In the genomic region with DNA sequence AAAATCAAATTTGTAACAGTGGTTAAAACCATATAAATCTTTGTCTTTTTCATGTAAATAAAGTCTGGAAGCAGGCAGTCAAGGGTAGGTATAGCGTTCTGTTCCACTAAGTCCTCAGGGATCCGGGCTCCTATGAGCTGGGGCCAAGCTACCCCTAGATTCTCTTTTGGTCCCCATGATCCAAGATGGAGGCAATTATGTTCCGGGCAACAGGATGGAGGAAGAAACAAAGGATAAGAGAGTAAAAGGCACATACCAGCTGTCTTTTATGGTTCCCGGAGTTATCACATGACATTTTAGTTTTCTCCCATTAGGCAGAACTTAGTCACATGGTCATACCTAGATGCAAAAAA, we compare ENCODE assay signal across 35 cellular contexts.
DNase-seq lines count a peak whose midpoint lies in the region; ATAC-seq, FAIRE-seq and TF ChIP-seq lines count a peak whose summit lies in the region.
"Had no signal": no experiment of that assay in that cellular context is flagged by ENCODE, and none has a peak within 500 bp of the region (broad histone marks: within the 10 kb centered on the region; RNA-seq: fewer than 3 reads in every experiment).

No MANE protein-coding gene starts in this region.

- in situ Hi-C loops in HepG2 (cut with HindIII; ENCODE audit: extremely low pct_ligation_motif_present, low pct_unique_long_range_greater_than_20kb) (no loop called here), K562 (cut with MboI) (no loop called here)

- H3K27ac ChIP-seq in HepG2 (ENCODE audit: extremely low read length, insufficient read depth, low read length) (no peak overlapping the region), right lobe of liver (no peak overlapping the region), A673 (ENCODE audit: low read depth, low read length, poor library complexity, severe bottlenecking) (peak overlapping the region; percentile 69), K562 (ENCODE audit: extremely low read depth, low read depth, low read length) (peak overlapping the region; percentile 61; the same call in 1 of the 3 replicates), epithelial cell of prostate (peak overlapping the region; percentile 73), prostate gland (no peak overlapping the region)
- H3K27ac ChIP-seq: 22Rv1; A549; BLaER1; BLaER1 treated with 17β-estradiol and CSF1 and Interleukin-3, amounts not matched to agents 10 nM and 100 nM; C4-2B had no signal

- H2AFZ ChIP-seq in HepG2 (ENCODE audit: low read length) = no peak overlapping the region
- peak overlapping the region; percentile 62 for H2AFZ ChIP-seq in K562 (ENCODE audit: low read depth, low read length)

- TF ChIP-seq EP300 in HepG2 (IDR thresholded peaks at IDR 0.05; ENCODE audit: low read depth in 2 of 2, low read length in 2 of 2) (no peak), HepG2 (CRISPR knock-in tag; IDR thresholded peaks at IDR 0.05; ENCODE audit: borderline replicate concordance) (no peak), K562 (IDR thresholded peaks at IDR 0.05; ENCODE audit: low read length) (no peak)

- H3K36me3 ChIP-seq in HepG2 (replicated peaks in 1 of 2; ENCODE audit: control insufficient read depth in 1 of 2, insufficient read depth in 2 of 2, low read length in 2 of 2) (no peaks in the 10 kb centered on the region), right lobe of liver (no peaks in the 10 kb centered on the region), A673 (ENCODE audit: insufficient read depth, low read length, poor library complexity, severe bottlenecking) (no peaks in the 10 kb centered on the region), K562 (ENCODE audit: control insufficient read depth, insufficient read depth, low read length) (no peaks in the 10 kb centered on the region), prostate gland (no peaks in the 10 kb centered on the region)
- H3K36me3 ChIP-seq: BE2C; BLaER1; BLaER1 treated with 17β-estradiol and CSF1 and Interleukin-3, amounts not matched to agents 10 nM and 100 nM had no signal

- POLR2A ChIA-PET in HepG2 (lab: Yijun Ruan, JAX) (no interaction called here), A673 (lab: Charles Lee; ENCODE audit: low non-redundant PET) (no interaction called here), K562 (lab: Yijun Ruan, JAX) (interaction anchor here (0.5 kb wide), 1 partner anchor 141 kb away, joined by 4 read pairs; no protein-coding TSS in a partner anchor)

- TF ChIP-seq CTCF in HepG2 (CRISPR knock-in tag; IDR thresholded peaks at IDR 0.05) = no peak
- TF ChIP-seq CTCF in right lobe of liver (IDR thresholded peaks at IDR 0.05) = no peak
- no peak for TF ChIP-seq CTCF in A673 (conservative IDR thresholded peaks at IDR 0.05; ENCODE audit: low read depth, low read length)
- no peak for TF ChIP-seq CTCF in K562 (IDR thresholded peaks at IDR 0.05 in 2 of 3, conservative IDR thresholded peaks at IDR 0.05 in 1 of 3; ENCODE audit: insufficient read depth in 2 of 3, low read depth in 1 of 3, low read length in 3 of 3)
- no peak for TF ChIP-seq CTCF in prostate gland (IDR thresholded peaks at IDR 0.05)

- H3K9me1 ChIP-seq in K562 (ENCODE audit: control insufficient read depth, insufficient read depth, low read length) = no peaks in the 10 kb centered on the region

- H3K4me3 ChIP-seq in HepG2 (replicated peaks in 1 of 3; ENCODE audit: insufficient read depth in 1 of 3, low read depth in 2 of 3, low read length in 3 of 3) = no peak overlapping the region
- H3K4me3 ChIP-seq in right lobe of liver = no peak overlapping the region
- H3K4me3 ChIP-seq in A673 (ENCODE audit: low read depth, low read length, poor library complexity, severe bottlenecking) = no peak overlapping the region
- no peak overlapping the region for H3K4me3 ChIP-seq in K562
- no peak overlapping the region for H3K4me3 ChIP-seq in prostate gland
- H3K4me3 ChIP-seq: A549; BLaER1; BLaER1 treated with 17β-estradiol and CSF1 and Interleukin-3, amounts not matched to agents 10 nM and 100 nM had no signal

- H3K9ac ChIP-seq in HepG2 (ENCODE audit: insufficient read depth, low read depth, low read length) = no peak overlapping the region
- no peak overlapping the region for H3K9ac ChIP-seq in K562 (ENCODE audit: insufficient read depth in 1 of 2, low read depth in 2 of 2, low read length in 2 of 2)
- H3K9ac ChIP-seq: BLaER1; BLaER1 treated with 17β-estradiol and CSF1 and Interleukin-3, amounts not matched to agents 10 nM and 100 nM had no signal

- TF ChIP-seq RAD21 in HepG2 (CRISPR knock-in tag; IDR thresholded peaks at IDR 0.05) (no peak), K562 (CRISPR knock-in tag; conservative IDR thresholded peaks at IDR 0.05 in 1 of 2, IDR thresholded peaks at IDR 0.05 in 1 of 2) (no peak)

- no peaks in the 10 kb centered on the region for H3K4me1 ChIP-seq in HepG2 (ENCODE audit: insufficient read depth, low read length)
- H3K4me1 ChIP-seq in right lobe of liver = no peaks in the 10 kb centered on the region
- peaks cover 53% of the 10 kb centered on the region for H3K4me1 ChIP-seq in A673 (ENCODE audit: insufficient read depth, low read length, poor library complexity, severe bottlenecking)
- peaks cover 7 to 18% of the 10 kb centered on the region in 2 experiments for H3K4me1 ChIP-seq in K562 (replicated peaks in 1 of 2; ENCODE audit: control insufficient read depth in 2 of 2, insufficient read depth in 2 of 2, low read length in 2 of 2)
- no peaks in the 10 kb centered on the region for H3K4me1 ChIP-seq in prostate gland (replicated peaks)
- H3K4me1 ChIP-seq: A549, BE2C, BLaER1, Caco-2 had no signal

- H3K4me2 ChIP-seq in HepG2 (ENCODE audit: low read depth, low read length) (no peak overlapping the region), K562 (ENCODE audit: insufficient read depth, low read length) (0 out of 2 replicates have a peak overlapping the region, but pooled peaks have one; percentile 24)
- H3K4me2 ChIP-seq: A549, BLaER1 had no signal

- 68% methylated on average over 4 of the region's 4 CpGs for WGBS in HepG2 (ENCODE audit: low lambda C conversion rate)
- WGBS in right lobe of liver (ENCODE audit: insufficient coverage, low coverage, low lambda C conversion rate, missing lambda C conversion rate) = 72% methylated on average over 4 of the region's 4 CpGs
- WGBS in K562 (ENCODE audit: insufficient coverage, low coverage, missing lambda C conversion rate) = 27% methylated on average over 4 of the region's 4 CpGs
- 93% methylated on average over 4 of the region's 4 CpGs for WGBS in prostate gland

- ATAC-seq in HepG2 = no peak
- no peak for ATAC-seq in right lobe of liver
- ATAC-seq in K562 = no peak
- no peak for ATAC-seq in GM21390 (IDR thresholded peaks at IDR 0.05; ENCODE audit: unreplicated experiment)
- ATAC-seq: A549; CD8-positive, alpha-beta T cell had no signal

- H3K27me3 ChIP-seq in HepG2 (ENCODE audit: control insufficient read depth in 1 of 2, insufficient read depth in 2 of 2, low read length in 2 of 2) = no peaks in the 10 kb centered on the region; a peak in 1 of 5 replicates
- H3K27me3 ChIP-seq in right lobe of liver = no peaks in the 10 kb centered on the region
- H3K27me3 ChIP-seq in A673 (replicated peaks; ENCODE audit: insufficient read depth, low read depth, low read length, poor library complexity) = no peaks in the 10 kb centered on the region
- H3K27me3 ChIP-seq in K562 (ENCODE audit: control insufficient read depth in 2 of 2, insufficient read depth in 2 of 2, low read length in 2 of 2) = no peaks in the 10 kb centered on the region
- H3K27me3 ChIP-seq in prostate gland (replicated peaks; ENCODE audit: insufficient read depth) = no peaks in the 10 kb centered on the region
- H3K27me3 ChIP-seq: BLaER1; BLaER1 treated with 17β-estradiol and CSF1 and Interleukin-3, amounts not matched to agents 10 nM and 100 nM had no signal

- H3K9me3 ChIP-seq in HepG2 (ENCODE audit: low read length) (no peaks in the 10 kb centered on the region), right lobe of liver (no peaks in the 10 kb centered on the region), A673 (ENCODE audit: low read depth, low read length, poor library complexity, severe bottlenecking) (no peaks in the 10 kb centered on the region), K562 (replicated peaks; ENCODE audit: control insufficient read depth, insufficient read depth, low read depth, low read length) (no peaks in the 10 kb centered on the region; the same call in 1 of the 2 replicates), prostate gland (no peaks in the 10 kb centered on the region)
- H3K9me3 ChIP-seq: A549, BE2C, Caco-2 had no signal

- CTCF ChIA-PET in HepG2 (lab: Yijun Ruan, JAX; ENCODE audit: low intra/inter-chr PET ratio, low total read pairs) = no interaction called here
- CTCF ChIA-PET in A673 (lab: Charles Lee) = no interaction called here
- CTCF ChIA-PET in K562 (lab: Yijun Ruan, JAX; ENCODE audit: low intra/inter-chr PET ratio) = no interaction called here

- DNase-seq in HepG2 (ENCODE audit: low spot score) (no peak), right lobe of liver (no peak), A673 (ENCODE audit: low spot score) (no peak), K562 (ENCODE audit: extremely low read depth in 1 of 4, low spot score in 3 of 4) (no peak), epithelial cell of prostate (ENCODE audit: low read depth, low spot score) (no peak), NCI-H748 (lab: John Stamatoyannopoulos, UW; ENCODE audit: unreplicated experiment) (no peak), prostate gland (ENCODE audit: low spot score) (no peak)
- DNase-seq: 8988T; ACHN; AML-193; BE2C; C1 segment of cervical spinal cord; Caco-2; Calu3; CD4-positive, alpha-beta memory T cell; CD4-positive, alpha-beta T cell; CD4-positive, CD25-positive, alpha-beta regulatory T cell; CD8-positive, alpha-beta memory T cell; CD8-positive, alpha-beta T cell; COR-L47; DMS 273 treated with DMSO at 0.1 percent for 48 hours; DMS153; DMS53; DMS79; DMS79 treated with DMSO at 0.1 percent for 48 hours; DND-41; EL had no signal

- TF ChIP-seq POLR2A in HepG2 (IDR thresholded peaks at IDR 0.05; ENCODE audit: insufficient read depth in 1 of 2, low read depth in 2 of 2, low read length in 2 of 2) (no peak), right lobe of liver (IDR thresholded peaks at IDR 0.05) (no peak), K562 (conservative IDR thresholded peaks at IDR 0.05) (no peak), prostate gland (IDR thresholded peaks at IDR 0.05) (no peak)

- H4K20me1 ChIP-seq in HepG2 (ENCODE audit: insufficient read depth, low read length) (no peaks in the 10 kb centered on the region), K562 (replicated peaks; ENCODE audit: control insufficient read depth, insufficient read depth, low read length) (no peaks in the 10 kb centered on the region)
- H4K20me1 ChIP-seq: BLaER1; BLaER1 treated with 17β-estradiol and CSF1 and Interleukin-3, amounts not matched to agents 10 nM and 100 nM had no signal

- intact Hi-C loops in HepG2 (cut with micrococcal nuclease; ENCODE audit: unreplicated experiment) (no loop called here), right lobe of liver (cut with DNase I) (no loop called here), A673 (cut with micrococcal nuclease; ENCODE audit: unreplicated experiment) (no loop called here), K562 (cut with micrococcal nuclease) (loop anchor here (2.0 kb wide), 1 partner anchor 31 kb away; no protein-coding TSS in a partner anchor), prostate gland (cut with DNase I) (no loop called here)

- H3K79me2 ChIP-seq in HepG2 (ENCODE audit: insufficient read depth, low read length) = no peaks in the 10 kb centered on the region
- no peaks in the 10 kb centered on the region for H3K79me2 ChIP-seq in K562 (ENCODE audit: control insufficient read depth, insufficient read depth, low read length)

- FAIRE-seq in HepG2 (lab: Jason Lieb, UNC) (no peak), K562 (lab: Jason Lieb, UNC) (no peak)
- FAIRE-seq: A204.1, A549, D721Med had no signal

- BruUV-seq in HepG2 (replicated peaks; lab: Mats Ljungman, UMichigan) = no TSS peak
- BruUV-seq in A673 (replicated peaks; lab: Mats Ljungman, UMichigan) = no TSS peak
- no TSS peak for BruUV-seq in K562 (replicated peaks; lab: Mats Ljungman, UMichigan)

Comparison
In these comparisons a context has a peak if more than half of its experiments do, and no peak if none do; other contexts are left out.
1. H3K27ac ChIP-seq: peak in A673 (single experiment), K562 (single experiment) and epithelial cell of prostate (single experiment); none in HepG2 (single experiment), right lobe of liver (0 of 3) and prostate gland (0 of 2).